In the genomic region with DNA sequence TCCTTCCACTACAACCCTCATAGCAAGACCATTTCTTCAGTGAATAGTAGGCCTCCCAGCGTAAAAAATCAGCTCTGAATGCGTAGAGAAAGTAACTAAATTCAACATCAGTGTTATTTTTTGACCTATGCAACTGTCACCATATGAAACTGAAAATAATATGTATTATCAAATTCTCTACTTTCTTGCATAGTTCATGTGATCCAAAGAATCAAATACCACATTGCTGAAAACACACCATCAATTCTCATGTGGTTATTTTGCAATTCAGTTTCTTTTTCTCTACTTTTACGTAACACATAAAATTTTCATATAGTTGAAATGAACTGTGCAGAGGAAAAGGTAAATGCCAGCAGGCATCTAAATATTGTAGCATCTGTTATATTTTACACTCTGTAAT, we compare ENCODE assay signal across 29 cellular contexts.
"Had no signal": no experiment of that assay in that cellular context is flagged by ENCODE, and none has a peak within 500 bp of the region (broad histone marks: within the 10 kb centered on the region; RNA-seq: fewer than 3 reads in every experiment).

No MANE protein-coding gene starts in this region.

- H3K36me3 ChIP-seq: esophagus muscularis mucosa, gastrocnemius medialis, heart left ventricle, WERI-Rb-1 had no signal

- H3K4me3 ChIP-seq: body of pancreas, esophagus muscularis mucosa, gastrocnemius medialis, heart left ventricle had no signal

- H3K9me3 ChIP-seq: body of pancreas, esophagus muscularis mucosa, gastrocnemius medialis, heart left ventricle had no signal

- H3K27me3 ChIP-seq: body of pancreas, esophagus muscularis mucosa, foreskin keratinocyte, gastrocnemius medialis, heart left ventricle had no signal

- DNase-seq: activated B cell treated with CpG ODN at 0.5 μM for 24 hours; activated CD4-positive, alpha-beta T cell treated with anti-CD3 and anti-CD28 coated beads for 48 hours; activated CD4-positive, alpha-beta T cell treated with anti-CD3 and anti-CD28 coated beads, Interleukin-2, amount 50 U/mL, for 1 hour; activated CD4-positive, alpha-beta T cell treated with anti-CD3 and anti-CD28 coated beads, Interleukin-2, amount 50 U/mL, for 48 hours; activated CD8-positive, alpha-beta memory T cell treated with anti-CD3 and anti-CD28 coated beads for 24 hours; activated CD8-positive, alpha-beta T cell treated with anti-CD3 and anti-CD28 coated beads for 36 hours; activated effector memory CD4-positive, alpha-beta T cell treated with Interleukin-2 at 50 U/mL for 16 hours; activated gamma-delta T cell treated with Interleukin-2 at 50 U/mL for 16 hours; activated naive CD4-positive, alpha-beta T cell treated with anti-CD3 and anti-CD28 coated beads, Interleukin-2, amount 50 U/mL, for 16 hours; activated naive CD4-positive, alpha-beta T cell treated with Interleukin-2 at 50 U/mL for 16 hours; activated T-cell treated with anti-CD3 and anti-CD28 coated beads, Interleukin-2, amount 50 U/mL, for 4 hours; amniotic stem cell; aorta; body of pancreas; caudate nucleus; cortex of kidney; dermis blood vessel endothelial cell; effector CD4-positive, alpha-beta T cell; effector memory CD8-positive, alpha-beta T cell; erythroblast; foreskin keratinocyte; gastrocnemius medialis; glutamatergic neuron; heart left ventricle; T1000; WERI-Rb-1 had no signal

- ATAC-seq: activated CD4-positive, CD25-positive, alpha-beta regulatory T cell treated with anti-CD3 and anti-CD28 coated beads, Interleukin-2, amount 50 U/mL, for 24 hours; activated CD8-positive, alpha-beta T cell treated with anti-CD3 and anti-CD28 coated beads for 36 hours; activated T-cell treated with anti-CD3 and anti-CD28 coated beads, Interleukin-2, amount 50 U/mL, for 4 hours; activated T-helper 17 cell treated with anti-CD3 and anti-CD28 coated beads, Interleukin-2, amount 50 U/mL, for 72 hours; body of pancreas; effector memory CD8-positive, alpha-beta T cell; foreskin keratinocyte; gastrocnemius medialis; heart left ventricle had no signal
